Comparison of ENCODE assay signal across 19 cellular contexts in the genomic region with DNA sequence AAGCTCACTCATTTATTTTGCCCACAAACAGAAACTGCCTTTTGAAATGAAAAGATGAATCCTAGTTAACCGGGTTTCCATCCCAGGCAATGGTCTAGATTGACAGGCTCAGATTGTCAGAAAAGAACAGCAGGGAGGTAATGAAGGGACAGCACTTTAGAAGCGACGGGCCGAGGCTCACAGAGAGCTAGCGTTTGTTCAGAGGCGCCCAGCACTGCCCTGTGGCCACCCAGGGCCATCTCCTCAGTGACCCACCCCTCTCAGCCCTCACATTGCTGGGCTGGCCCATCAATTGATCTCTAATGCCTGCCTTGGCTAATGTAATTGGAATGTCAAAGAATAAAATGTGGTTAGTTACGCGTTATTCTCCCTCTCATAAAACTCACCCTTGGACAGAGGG.
A peak's percentile ranks its signal among the peaks of the same experiment; 100 is the strongest.
DNase-seq lines count a peak whose midpoint lies in the region; ATAC-seq and TF ChIP-seq lines count a peak whose summit lies in the region.
"Had no signal": no experiment of that assay in that cellular context is flagged by ENCODE, and none has a peak within 500 bp of the region (broad histone marks: within the 10 kb centered on the region; RNA-seq: fewer than 3 reads in every experiment).

No MANE protein-coding gene starts in this region.

- H3K27me3 Mint-ChIP-seq in endodermal cell (ENCODE audit: insufficient read depth) = no peaks in the 10 kb centered on the region

- H3K27me3 ChIP-seq in RWPE2 (ENCODE audit: insufficient read depth, poor library complexity, severe bottlenecking) (no peaks in the 10 kb centered on the region), endodermal cell (ENCODE audit: control insufficient read depth, insufficient read depth, low read length, poor library complexity, severe bottlenecking) (no peaks in the 10 kb centered on the region), skeletal muscle satellite cell (ENCODE audit: control insufficient read depth, insufficient read depth, low read length) (no peaks in the 10 kb centered on the region), right lobe of liver (no peaks in the 10 kb centered on the region), adrenal gland (no peaks in the 10 kb centered on the region)
- H3K27me3 ChIP-seq: SJCRH30 had no signal

- no peaks in the 10 kb centered on the region for H3K36me3 ChIP-seq in RWPE2 (ENCODE audit: low read depth)
- no peaks in the 10 kb centered on the region for H3K36me3 ChIP-seq in endodermal cell (ENCODE audit: control insufficient read depth, insufficient read depth, low read length)
- H3K36me3 ChIP-seq in skeletal muscle satellite cell (ENCODE audit: insufficient read depth, low read length) = no peaks in the 10 kb centered on the region
- no peaks in the 10 kb centered on the region for H3K36me3 ChIP-seq in right lobe of liver
- H3K36me3 ChIP-seq in adrenal gland (replicated peaks in 1 of 2) = no peaks in the 10 kb centered on the region
- H3K36me3 ChIP-seq: SJCRH30 had no signal

- no peaks in the 10 kb centered on the region for H3K9me3 Mint-ChIP-seq in endodermal cell

- no peaks in the 10 kb centered on the region for H3K4me1 Mint-ChIP-seq in endodermal cell

- H3K27ac ChIP-seq in RWPE2 (ENCODE audit: poor library complexity, severe bottlenecking) = peak overlapping the region; percentile 98
- H3K27ac ChIP-seq in endodermal cell (ENCODE audit: low read depth, low read length) = peak overlapping the region; percentile 57
- H3K27ac ChIP-seq in right lobe of liver = no peak overlapping the region
- H3K27ac ChIP-seq in adrenal gland = no peak overlapping the region
- H3K27ac ChIP-seq: C4-2B had no signal

- no peak overlapping the region for H3K4me3 Mint-ChIP-seq in endodermal cell

- peak; percentile 25 for DNase-seq in ELR (ENCODE audit: low read depth)
- no peak for DNase-seq in RWPE2 (ENCODE audit: low spot score)
- DNase-seq in endodermal cell = no peak
- no peak for DNase-seq in right lobe of liver
- no peak for DNase-seq in DMS79 treated with DMSO at 0.1 percent for 48 hours (lab: John Stamatoyannopoulos, UW)
- no peak for DNase-seq in adrenal gland
- DNase-seq: ACHN, DMS79, GDM1, NCI-H1092 treated with DMSO at 0.1 percent for 48 hours, NCI-H2081 treated with DMSO at 0.1 percent for 48 hours, NCI-H510A treated with DMSO at 0.1 percent for 48 hours, NCI-H774, OCI-M1, SJCRH30, SW 1271 had no signal

- intact Hi-C loops in right lobe of liver (cut with DNase I) (no loop called here), adrenal gland (cut with DNase I) (no loop called here)

- 83 to 84% methylated on average over 1 to 8 of the region's 8 CpGs for WGBS in endodermal cell (ENCODE audit: insufficient coverage in 1 of 2, insufficient read length in 1 of 2), 2 experiments
- WGBS in right lobe of liver (ENCODE audit: insufficient coverage, low coverage, low lambda C conversion rate, missing lambda C conversion rate) = 90% methylated on average over 7 of the region's 8 CpGs
- 88 to 92% (median 91%) methylated on average over 8 of the region's 8 CpGs for WGBS in adrenal gland, 4 donors

- no peaks in the 10 kb centered on the region for H3K36me3 Mint-ChIP-seq in endodermal cell (ENCODE audit: low read depth)

- ATAC-seq in RWPE2 (ENCODE audit: low read depth) = no peak
- no peak for ATAC-seq in right lobe of liver
- ATAC-seq: K562 had no signal

- TF ChIP-seq POLR2A in right lobe of liver (IDR thresholded peaks at IDR 0.05) (no peak), adrenal gland (IDR thresholded peaks at IDR 0.05) (no peak)

- no peak overlapping the region for H3K27ac Mint-ChIP-seq in endodermal cell

- H3K9me3 ChIP-seq in RWPE2 (ENCODE audit: severe bottlenecking) (no peaks in the 10 kb centered on the region), endodermal cell (ENCODE audit: control insufficient read depth, low read length) (no peaks in the 10 kb centered on the region), skeletal muscle satellite cell (replicated peaks; ENCODE audit: low read length) (no peaks in the 10 kb centered on the region), right lobe of liver (no peaks in the 10 kb centered on the region), adrenal gland (replicated peaks in 1 of 3) (no peaks in the 10 kb centered on the region)
- H3K9me3 ChIP-seq: SJCRH30 had no signal

- H3K4me3 ChIP-seq in RWPE2 (ENCODE audit: severe bottlenecking) (no peak overlapping the region), endodermal cell (ENCODE audit: low read length) (no peak overlapping the region), skeletal muscle satellite cell (ENCODE audit: low read length) (no peak overlapping the region), right lobe of liver (no peak overlapping the region), adrenal gland (no peak overlapping the region)
- H3K4me3 ChIP-seq: K562, SJCRH30 had no signal

- H3K4me2 ChIP-seq in skeletal muscle satellite cell (ENCODE audit: low read length) = peak overlapping the region; percentile 22

- TF ChIP-seq CTCF in RWPE2 (IDR thresholded peaks at IDR 0.05; ENCODE audit: poor library complexity, severe bottlenecking) (no peak), endodermal cell (conservative IDR thresholded peaks at IDR 0.05) (no peak), right lobe of liver (IDR thresholded peaks at IDR 0.05) (no peak), adrenal gland (IDR thresholded peaks at IDR 0.05) (no peak)

- no peak overlapping the region for H3K9ac ChIP-seq in endodermal cell (ENCODE audit: extremely low read depth, low read length, poor library complexity, severe bottlenecking)
- H3K9ac ChIP-seq in skeletal muscle satellite cell (ENCODE audit: low read depth, low read length) = peak overlapping the region; percentile 2

- H3K4me1 ChIP-seq in RWPE2 (ENCODE audit: insufficient read depth, poor library complexity, severe bottlenecking) = peaks cover 32% of the 10 kb centered on the region
- no peaks in the 10 kb centered on the region for H3K4me1 ChIP-seq in endodermal cell (ENCODE audit: control insufficient read depth, insufficient read depth, low read length)
- H3K4me1 ChIP-seq in skeletal muscle satellite cell (ENCODE audit: control insufficient read depth, insufficient read depth, low read length) = peaks cover 23% of the 10 kb centered on the region
- H3K4me1 ChIP-seq in right lobe of liver = no peaks in the 10 kb centered on the region
- H3K4me1 ChIP-seq in adrenal gland (replicated peaks in 1 of 2) = no peaks in the 10 kb centered on the region

Comparison
In these comparisons a context has a peak if more than half of its experiments do, and no peak if none do; other contexts are left out.
1. H3K27ac ChIP-seq: peak in RWPE2 (single experiment) and endodermal cell (single experiment); none in right lobe of liver (0 of 3) and adrenal gland (0 of 5).